ENCODE assay signal across 8 cellular contexts in genomic region chr1:20633190-20634064, GRCh38. TPM values are rescaled to one million over a fixed set of nuclear protein-coding genes. Genes with fewer than 3 reads are reported as not detected.
DNase-seq lines count a peak whose midpoint lies in the region; ATAC-seq, FAIRE-seq and TF ChIP-seq lines count a peak whose summit lies in the region.

Gene PINK1, plus strand, starts transcription at chr1:20633458. Its CDS starts 91 bp downstream, at chr1:20633549.

- peak; percentile 97 to 99 for TF ChIP-seq CTCF in right atrium auricular region (IDR thresholded peaks at IDR 0.05)
- peak; percentile 99 for TF ChIP-seq CTCF in psoas muscle (IDR thresholded peaks at IDR 0.05)

- FAIRE-seq in H54 (lab: Jason Lieb, UNC) = no peak

- peak within 1 kb of the TSS; percentile 73 for H3K27ac Mint-ChIP-seq in T-helper 2 cell treated with Interferon-gamma antibody and Interleukin-4, amounts not matched to agents 5 μg/mL and 100 μg/mL, for 36 hours

- DNase-seq in DMS153 (lab: John Stamatoyannopoulos, UW) = peak; percentile 70
- peak; percentile 54 for DNase-seq in H54 (ENCODE audit: insufficient read length, low spot score)
- DNase-seq in NCI-H1417 (lab: John Stamatoyannopoulos, UW) = peak; percentile 79 to 88 (median 84)
- peak; percentile 87 for DNase-seq in T-helper 2 cell treated with Interferon-gamma antibody and Interleukin-4, amounts not matched to agents 5 μg/mL and 100 μg/mL, for 36 hours (ENCODE audit: low spot score)
- DNase-seq in anterior cingulate cortex (lab: John Stamatoyannopoulos, UW) = peak in 55 of 58 donors; percentile 21 to 81 (median 65)
- peak; percentile 92 for DNase-seq in right atrium auricular region (ENCODE audit: low spot score)
- DNase-seq in psoas muscle = peak; percentile 79 to 89
- DNase-seq in ureter (ENCODE audit: low spot score) = peak; percentile 82

- H3K4me3 ChIP-seq in right atrium auricular region = peak within 1 kb of the TSS; percentile 92 to 98
- H3K4me3 ChIP-seq in psoas muscle = peak within 1 kb of the TSS; percentile 88

- H3K27ac ChIP-seq in right atrium auricular region (peak within 1 kb of the TSS; percentile 93 to 99), psoas muscle (peak within 1 kb of the TSS; percentile 96)

- H3K4me1 Mint-ChIP-seq in T-helper 2 cell treated with Interferon-gamma antibody and Interleukin-4, amounts not matched to agents 5 μg/mL and 100 μg/mL, for 36 hours (ENCODE audit: low read depth) = peaks cover 13% of the 10 kb centered on the region

- peak; percentile 83 to 90 (median 86) for ATAC-seq in psoas muscle

- intact Hi-C loops in psoas muscle (cut with DNase I) = loop anchor here (1.0 to 5.0 kb wide), 3 partner anchors 56 to 111 kb away; no protein-coding TSS in a partner anchor

- H3K4me3 Mint-ChIP-seq in T-helper 2 cell treated with Interferon-gamma antibody and Interleukin-4, amounts not matched to agents 5 μg/mL and 100 μg/mL, for 36 hours = peak within 1 kb of the TSS; percentile 86

- H3K4me1 ChIP-seq in right atrium auricular region (peaks cover 0 to 17% of the 10 kb centered on the region in 2 donors), psoas muscle (peaks cover 19% of the 10 kb centered on the region)

- peak; percentile 41; the same call in 1 of the 2 replicates for TF ChIP-seq POLR2A in H54 (IDR thresholded peaks at IDR 0.05; ENCODE audit: low read depth, low read length)

- 1 to 2% (median 1%) methylated on average over 71 to 93 of the region's 93 CpGs for WGBS in psoas muscle, 3 donors

- H3K36me3 ChIP-seq in right atrium auricular region = peaks cover 12% of the 10 kb centered on the region
- H3K36me3 ChIP-seq in psoas muscle (ENCODE audit: insufficient read depth in 1 of 2, low read depth in 1 of 2) = peaks cover 0 to 15% of the 10 kb centered on the region in 2 donors

- H3K9me3 ChIP-seq in right atrium auricular region (no peaks in the 10 kb centered on the region), psoas muscle (no peaks in the 10 kb centered on the region)

- no peaks in the 10 kb centered on the region for H3K9me3 Mint-ChIP-seq in T-helper 2 cell treated with Interferon-gamma antibody and Interleukin-4, amounts not matched to agents 5 μg/mL and 100 μg/mL, for 36 hours

- H3K27me3 ChIP-seq in right atrium auricular region = no peaks in the 10 kb centered on the region
- no peaks in the 10 kb centered on the region for H3K27me3 ChIP-seq in psoas muscle (ENCODE audit: insufficient read depth in 3 of 3, low read length in 2 of 3)

- H3K27me3 Mint-ChIP-seq in T-helper 2 cell treated with Interferon-gamma antibody and Interleukin-4, amounts not matched to agents 5 μg/mL and 100 μg/mL, for 36 hours (ENCODE audit: low read depth) = no peaks in the 10 kb centered on the region

- no peaks in the 10 kb centered on the region for H3K36me3 Mint-ChIP-seq in T-helper 2 cell treated with Interferon-gamma antibody and Interleukin-4, amounts not matched to agents 5 μg/mL and 100 μg/mL, for 36 hours (ENCODE audit: low read depth)

RNA-seq across cellular contexts. Expression of gene PINK1, which starts in this region (rescaled TPM):
- total RNA-seq in right atrium auricular region = 100 to 1,000 TPM; 173 to 174 TPM
- 100 to 1,000 TPM; 219 to 416 (median 390) TPM for total RNA-seq in psoas muscle
- polyA plus RNA-seq in psoas muscle = 100 to 1,000 TPM; 218 to 506 (median 276) TPM
- 32.6 TPM for total RNA-seq in ureter

Comparison
In these comparisons a context has a peak if more than half of its experiments do, and no peak if none do; other contexts are left out.
1. Peak in every context shown above with its lines: DNase-seq, ATAC-seq, H3K4me3 ChIP-seq and H3K27ac ChIP-seq.